20 cellular contexts compared by ENCODE assay signal in genomic region chr9:34793428-34793827, GRCh38.
DNase-seq lines count a peak whose midpoint lies in the region; ATAC-seq lines count a peak whose summit lies in the region.
"Had no signal": no experiment of that assay in that cellular context is flagged by ENCODE, and none has a peak within 500 bp of the region (broad histone marks: within the 10 kb centered on the region; RNA-seq: fewer than 3 reads in every experiment).

No MANE protein-coding gene starts in this region.

- no peaks in the 10 kb centered on the region for H3K36me3 ChIP-seq in BLaER1 treated with 17β-estradiol and CSF1 and Interleukin-3, amounts not matched to agents 10 nM and 100 nM
- H3K36me3 ChIP-seq in mesenchymal stem cell (ENCODE audit: control insufficient read depth in 1 of 2, insufficient read depth in 2 of 2, low read depth in 1 of 2, low read length in 2 of 2), result no peaks in the 10 kb centered on the region

- H2BK15ac ChIP-seq in mesenchymal stem cell (ENCODE audit: low read depth, poor library complexity, severe bottlenecking), result no peak overlapping the region

- H2BK12ac ChIP-seq in mesenchymal stem cell (ENCODE audit: low read length in 2 of 2), result no peak overlapping the region

- H3K18ac ChIP-seq in mesenchymal stem cell (ENCODE audit: low read depth in 1 of 2, low read length in 2 of 2), result no peak overlapping the region

- no peak overlapping the region for H3K4ac ChIP-seq in mesenchymal stem cell (ENCODE audit: low read depth in 1 of 2, low read length in 2 of 2)

- peaks cover 0 to 8% (median 5%) of the 10 kb centered on the region in 10 experiments; a peak in 8 of 20 replicates for H3K4me1 ChIP-seq in BLaER1 treated with 17β-estradiol and CSF1 and Interleukin-3, amounts not matched to agents 10 nM and 100 nM
- H3K4me1 ChIP-seq in mesenchymal stem cell (ENCODE audit: control insufficient read depth, insufficient read depth, low read depth, low read length), result no peaks in the 10 kb centered on the region

- H3K9ac ChIP-seq in BLaER1 treated with 17β-estradiol and CSF1 and Interleukin-3, amounts not matched to agents 10 nM and 100 nM, result no peak overlapping the region
- no peak overlapping the region for H3K9ac ChIP-seq in mesenchymal stem cell (ENCODE audit: low read length)

- H3K27ac ChIP-seq in BLaER1 treated with 17β-estradiol and CSF1 and Interleukin-3, amounts not matched to agents 10 nM and 100 nM, result no peak overlapping the region
- H3K27ac ChIP-seq in mesenchymal stem cell (ENCODE audit: low read length, poor library complexity, severe bottlenecking), result no peak overlapping the region

- no peaks in the 10 kb centered on the region for H3K36me3 Mint-ChIP-seq in activated T-helper 17 cell treated with anti-CD3 and anti-CD28 coated beads, Interleukin-2, amount 50 U/mL, for 72 hours (ENCODE audit: low read depth)
- H3K36me3 Mint-ChIP-seq: CD8-positive, alpha-beta T cell; T-cell had no signal

- no peak overlapping the region for H3K27ac Mint-ChIP-seq in activated T-helper 17 cell treated with anti-CD3 and anti-CD28 coated beads, Interleukin-2, amount 50 U/mL, for 72 hours
- H3K27ac Mint-ChIP-seq: B cell; CD8-positive, alpha-beta T cell; T-cell had no signal

- no peak overlapping the region for H3K23ac ChIP-seq in mesenchymal stem cell (ENCODE audit: low read length in 2 of 2)

- intact Hi-C loops in Right ventricle myocardium inferior (cut with DNase I), result no loop called here

- H2AK5ac ChIP-seq in mesenchymal stem cell (ENCODE audit: low read length, severe bottlenecking), result no peak overlapping the region

- H3K4me3 ChIP-seq in BLaER1 treated with 17β-estradiol and CSF1 and Interleukin-3, amounts not matched to agents 10 nM and 100 nM, result no peak overlapping the region
- no peak overlapping the region for H3K4me3 ChIP-seq in mesenchymal stem cell (ENCODE audit: insufficient read depth in 1 of 2, low read depth in 1 of 2, low read length in 2 of 2)

- H4K8ac ChIP-seq in mesenchymal stem cell (ENCODE audit: low read length), result no peak overlapping the region

- H3K4me2 ChIP-seq in BLaER1 treated with 17β-estradiol and CSF1 and Interleukin-3, amounts not matched to agents 10 nM and 100 nM, result peak overlapping the region in 6 of 11 experiments; percentile 5 to 48 (median 23); a peak in 5 of 22 replicates
- H3K4me2 ChIP-seq in mesenchymal stem cell (ENCODE audit: low read length, poor library complexity, severe bottlenecking), result no peak overlapping the region

- peak; percentile 42 for DNase-seq in MV-4-11 (lab: John Stamatoyannopoulos, UW)
- peak; percentile 12 for DNase-seq in germinal center (ENCODE audit: low spot score)
- no peak for DNase-seq in mesenchymal stem cell
- no peak for DNase-seq in Right ventricle myocardium inferior (ENCODE audit: missing footprints)
- DNase-seq: Calu3; CD8-positive, alpha-beta T cell; GF-D8; GOT3; NCI-H1417 treated with DMSO at 0.1 percent for 48 hours; NCI-H187 treated with DMSO at 0.1 percent for 48 hours; NCI-H2227 treated with DMSO at 0.1 percent for 48 hours; NCI-H510A treated with DMSO at 0.1 percent for 48 hours; SHP77 treated with DMSO at 0.1 percent for 48 hours; T-cell had no signal

- H3K9me3 ChIP-seq in BLaER1 treated with 17β-estradiol and CSF1 and Interleukin-3, amounts not matched to agents 10 nM and 100 nM (replicated peaks in 1 of 11), result no peaks in the 10 kb centered on the region; a peak in 1 of 22 replicates
- no peaks in the 10 kb centered on the region for H3K9me3 ChIP-seq in mesenchymal stem cell (ENCODE audit: control insufficient read depth, low read length)

- H3K27me3 Mint-ChIP-seq in activated T-helper 17 cell treated with anti-CD3 and anti-CD28 coated beads, Interleukin-2, amount 50 U/mL, for 72 hours, result peaks cover 64% of the 10 kb centered on the region

- no peak overlapping the region for H3K14ac ChIP-seq in mesenchymal stem cell (ENCODE audit: low read length in 2 of 2)

- H3K9me3 Mint-ChIP-seq in activated T-helper 17 cell treated with anti-CD3 and anti-CD28 coated beads, Interleukin-2, amount 50 U/mL, for 72 hours, result no peaks in the 10 kb centered on the region
- H3K9me3 Mint-ChIP-seq: CD8-positive, alpha-beta T cell had no signal

- H3K4me3 Mint-ChIP-seq in activated T-helper 17 cell treated with anti-CD3 and anti-CD28 coated beads, Interleukin-2, amount 50 U/mL, for 72 hours, result no peak overlapping the region
- H3K4me3 Mint-ChIP-seq: B cell; CD8-positive, alpha-beta T cell; T-cell had no signal

- H2BK5ac ChIP-seq in mesenchymal stem cell (ENCODE audit: low read depth, low read length, poor library complexity, severe bottlenecking), result no peak overlapping the region

- H3K79me1 ChIP-seq in mesenchymal stem cell (replicated peaks; ENCODE audit: low read length, poor library complexity, severe bottlenecking), result no peaks in the 10 kb centered on the region

- no peaks in the 10 kb centered on the region for H4K20me1 ChIP-seq in BLaER1 treated with 17β-estradiol and CSF1 and Interleukin-3, amounts not matched to agents 10 nM and 100 nM

- no peak overlapping the region for H2AFZ ChIP-seq in mesenchymal stem cell (ENCODE audit: low read depth, low read length)

- H3K27me3 ChIP-seq in BLaER1 treated with 17β-estradiol and CSF1 and Interleukin-3, amounts not matched to agents 10 nM and 100 nM, result no peaks in the 10 kb centered on the region
- H3K27me3 ChIP-seq in mesenchymal stem cell (ENCODE audit: control insufficient read depth in 1 of 2, insufficient read depth in 1 of 2, low read length in 2 of 2), result peaks cover 23 to 61% of the 10 kb centered on the region in 2 experiments

- ATAC-seq in GM19351 (IDR thresholded peaks at IDR 0.05; ENCODE audit: unreplicated experiment) (peak; percentile 56), Right ventricle myocardium inferior (no peak)
- no peak for ATAC-seq in activated T-helper 17 cell treated with anti-CD3 and anti-CD28 coated beads, Interleukin-2, amount 50 U/mL, for 72 hours (replicated peaks)
- ATAC-seq: CD8-positive, alpha-beta T cell; HCT116; SK-N-SH treated with all-trans-retinoic acid at 6 μM for 48 hours; T-cell had no signal

- H3K4me1 Mint-ChIP-seq in activated T-helper 17 cell treated with anti-CD3 and anti-CD28 coated beads, Interleukin-2, amount 50 U/mL, for 72 hours, result no peaks in the 10 kb centered on the region
- H3K4me1 Mint-ChIP-seq: B cell, T-cell had no signal

- WGBS in mesenchymal stem cell, result 80% methylated on average over 2 of the region's 2 CpGs

- no peak overlapping the region for H4K91ac ChIP-seq in mesenchymal stem cell (ENCODE audit: low read length)

- H2BK120ac ChIP-seq in mesenchymal stem cell (ENCODE audit: low read depth, low read length), result no peak overlapping the region

Comparison
In these comparisons a context has a peak if more than half of its experiments do, and no peak if none do; other contexts are left out.
1. DNase-seq: peak in MV-4-11 (single experiment) and germinal center (single experiment); none in mesenchymal stem cell (single experiment) and Right ventricle myocardium inferior (single experiment).